In genomic region chr14:20754308-20754707, GRCh38 we compare ENCODE assay signal across 25 cellular contexts. TPM values are rescaled to one million over a fixed set of nuclear protein-coding genes. Genes with fewer than 3 reads are reported as not detected.
"Had no signal": no experiment of that assay in that cellular context is flagged by ENCODE, and none has a peak within 500 bp of the region (broad histone marks: within the 10 kb centered on the region; RNA-seq: fewer than 3 reads in every experiment).

No MANE protein-coding gene starts in this region.

- DNase-seq: activated CD4-positive, alpha-beta T cell treated with anti-CD3 and anti-CD28 coated beads for 48 hours; activated CD4-positive, alpha-beta T cell treated with anti-CD3 and anti-CD28 coated beads, Interleukin-2, amount 50 U/mL, for 4 hours; activated CD4-positive, CD25-positive, alpha-beta regulatory T cell treated with anti-CD3 and anti-CD28 coated beads, Interleukin-2, amount 50 U/mL, for 72 hours; activated CD8-positive, alpha-beta memory T cell treated with anti-CD3 and anti-CD28 coated beads, Interleukin-2, amount 10 ng/mL, durations not matched to agents 7 days and 5 days; activated effector memory CD4-positive, alpha-beta T cell treated with anti-CD3 and anti-CD28 coated beads, Interleukin-2, amount 50 U/mL, for 16 hours; activated naive CD4-positive, alpha-beta T cell treated with Interleukin-2 at 50 U/mL for 16 hours; activated naive CD8-positive, alpha-beta T cell treated with anti-CD3 and anti-CD28 coated beads, Interleukin-2, amount 50 U/mL, for 24 hours; activated T-cell treated with anti-CD3 and anti-CD28 coated beads, Interleukin-2, amount 50 U/mL, for 4 hours; amniotic stem cell; Karpas-422; NCI-H1105 treated with DMSO at 0.1 percent for 48 hours; NCI-H1436 treated with DMSO at 0.1 percent for 48 hours; NCI-H187; NCI-H2081; NCI-H510A treated with DMSO at 0.1 percent for 48 hours; NCI-H69; PC-3; SIG-M5; T-helper 17 cell; T-helper 9 cell had no signal

- H3K4me1 ChIP-seq: ascending aorta had no signal

- H3K4me3 ChIP-seq: ascending aorta, K562 had no signal

- H3K36me3 ChIP-seq: ascending aorta had no signal

- ATAC-seq: activated CD8-positive, alpha-beta memory T cell treated with anti-CD3 and anti-CD28 coated beads, Interleukin-2, amount 10 ng/mL, durations not matched to agents 7 days and 5 days; activated naive CD4-positive, alpha-beta T cell treated with anti-CD3 and anti-CD28 coated beads, Interleukin-2, amount 50 U/mL, for 72 hours; activated naive CD8-positive, alpha-beta T cell treated with anti-CD3 and anti-CD28 coated beads, Interleukin-2, amount 50 U/mL, for 24 hours; activated T-cell treated with anti-CD3 and anti-CD28 coated beads, Interleukin-2, amount 50 U/mL, for 4 hours; K562; PC-3; T-helper 17 cell; WTC11 had no signal

- H3K27me3 ChIP-seq: ascending aorta had no signal

- H3K27ac ChIP-seq: ascending aorta had no signal

- FAIRE-seq: K562, RCC 7860 had no signal

RNA-seq across cellular contexts. Expression of gene EDDM3A, which starts 8.6 kb away (rescaled TPM):
- total RNA-seq: activated CD8-positive, alpha-beta memory T cell treated with anti-CD3 and anti-CD28 coated beads, Interleukin-2, amount 10 ng/mL, durations not matched to agents 7 days and 5 days; activated naive CD4-positive, alpha-beta T cell treated with anti-CD3 and anti-CD28 coated beads, Interleukin-2, amount 50 U/mL, for 72 hours; activated T-cell treated with anti-CD3 and anti-CD28 coated beads, Interleukin-2, amount 50 U/mL, for 4 hours; ascending aorta; K562; PC-3; T-helper 17 cell had no signal
- polyA plus RNA-seq: K562 had no signal

RNA-seq across cellular contexts. Expression of gene EDDM3B, which starts 13.9 kb away (rescaled TPM):
- total RNA-seq: activated CD8-positive, alpha-beta memory T cell treated with anti-CD3 and anti-CD28 coated beads, Interleukin-2, amount 10 ng/mL, durations not matched to agents 7 days and 5 days; activated naive CD4-positive, alpha-beta T cell treated with anti-CD3 and anti-CD28 coated beads, Interleukin-2, amount 50 U/mL, for 72 hours; activated T-cell treated with anti-CD3 and anti-CD28 coated beads, Interleukin-2, amount 50 U/mL, for 4 hours; ascending aorta; K562; PC-3; T-helper 17 cell; WTC11 had no signal
- polyA plus RNA-seq: K562 had no signal

RNA-seq across cellular contexts. Expression of gene RNASE6, which starts 26.8 kb away (rescaled TPM):
- total RNA-seq: PC-3 had no signal

RNA-seq across cellular contexts. Expression of gene RNASE1, which starts 48.3 kb away (rescaled TPM):
- total RNA-seq: activated CD8-positive, alpha-beta memory T cell treated with anti-CD3 and anti-CD28 coated beads, Interleukin-2, amount 10 ng/mL, durations not matched to agents 7 days and 5 days; activated naive CD4-positive, alpha-beta T cell treated with anti-CD3 and anti-CD28 coated beads, Interleukin-2, amount 50 U/mL, for 72 hours; T-helper 17 cell had no signal
